In the genomic region with DNA sequence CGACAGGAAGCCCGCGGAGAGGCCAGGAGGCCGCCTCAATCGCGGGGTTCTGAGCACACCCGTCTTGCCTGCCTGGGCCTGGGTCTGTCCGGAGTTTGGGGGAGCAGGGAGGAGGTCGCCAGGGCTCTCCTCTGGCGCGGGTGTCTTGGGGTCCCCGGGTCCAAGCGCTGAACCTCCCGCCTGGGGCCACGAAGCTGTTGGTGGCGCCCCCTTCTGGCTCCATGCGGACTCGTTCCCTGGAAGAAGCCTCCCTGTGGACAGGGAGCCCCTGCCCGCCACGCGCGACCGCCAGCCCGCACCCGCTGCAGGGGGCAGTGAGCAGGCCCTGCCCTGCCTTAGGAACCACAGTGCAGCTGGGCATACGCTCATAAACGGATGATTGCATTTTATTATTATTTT, we compare ENCODE assay signal across 14 cellular contexts. TPM values are rescaled to one million over a fixed set of nuclear protein-coding genes. Genes with fewer than 3 reads are reported as not detected.
DNase-seq lines count a peak whose midpoint lies in the region; ATAC-seq and TF ChIP-seq lines count a peak whose summit lies in the region.
"Had no signal": no experiment of that assay in that cellular context is flagged by ENCODE, and none has a peak within 500 bp of the region (broad histone marks: within the 10 kb centered on the region; RNA-seq: fewer than 3 reads in every experiment).

No MANE protein-coding gene starts in this region.

- H3K4me1 ChIP-seq in endodermal cell (ENCODE audit: control insufficient read depth, insufficient read depth, low read length) (no peaks in the 10 kb centered on the region), psoas muscle (peaks cover 4% of the 10 kb centered on the region)
- H3K4me1 ChIP-seq: A549 had no signal

- no peaks in the 10 kb centered on the region for H3K9me3 Mint-ChIP-seq in activated CD4-positive, alpha-beta T cell treated with anti-CD3 and anti-CD28 coated beads for 36 hours (ENCODE audit: low read depth)
- peaks cover 13% of the 10 kb centered on the region for H3K9me3 Mint-ChIP-seq in endodermal cell
- H3K9me3 Mint-ChIP-seq: nephron; stimulated activated naive CD8-positive, alpha-beta T cell treated with anti-CD3 and anti-CD28 coated beads, Interleukin-15, amount 100 ng/mL, for 72 hours had no signal

- H3K27ac Mint-ChIP-seq in activated CD4-positive, alpha-beta T cell treated with anti-CD3 and anti-CD28 coated beads for 36 hours, result no peak overlapping the region
- H3K27ac Mint-ChIP-seq in endodermal cell, result no peak overlapping the region
- H3K27ac Mint-ChIP-seq: nephron had no signal

- H3K4me1 Mint-ChIP-seq in activated CD4-positive, alpha-beta T cell treated with anti-CD3 and anti-CD28 coated beads for 36 hours, result peaks cover 22% of the 10 kb centered on the region
- H3K4me1 Mint-ChIP-seq in endodermal cell, result no peaks in the 10 kb centered on the region

- H3K9me3 ChIP-seq in endodermal cell (ENCODE audit: control insufficient read depth, low read length), result peaks cover 11% of the 10 kb centered on the region
- H3K9me3 ChIP-seq in psoas muscle, result no peaks in the 10 kb centered on the region
- H3K9me3 ChIP-seq: A549, body of pancreas, esophagus squamous epithelium had no signal

- TF ChIP-seq CTCF in LNCaP clone FGC (IDR thresholded peaks at IDR 0.05; ENCODE audit: control insufficient read depth, extremely low read depth, insufficient read depth) (peak; percentile 21), endodermal cell (conservative IDR thresholded peaks at IDR 0.05) (peak; percentile 58), psoas muscle (IDR thresholded peaks at IDR 0.05) (no peak)

- in situ Hi-C loops in KBM-7 (cut with MboI; ENCODE audit: low pct_unique_long_range_greater_than_20kb, low sequenced_read_pairs), result no loop called here

- intact Hi-C loops in activated CD4-positive, alpha-beta T cell treated with anti-CD3 and anti-CD28 coated beads for 36 hours (cut with DNase I, micrococcal nuclease), result loop anchor here in 1 of 2 experiments (1.0 to 10.0 kb wide), 2 partner anchors 58 to 415 kb away; a partner anchor contains a TSS
- intact Hi-C loops in psoas muscle (cut with DNase I), result loop anchor here in 1 of 2 donors (5.0 kb wide), 1 partner anchor 57 kb away; a partner anchor contains a TSS

- peak; percentile 62 for DNase-seq in activated CD4-positive, alpha-beta T cell treated with anti-CD3 and anti-CD28 coated beads for 36 hours
- DNase-seq in activated CD4-positive, alpha-beta T cell treated with anti-CD3 and anti-CD28 coated beads for 4 hours, result no peak
- DNase-seq in LNCaP clone FGC (ENCODE audit: low read depth) (no peak), endodermal cell (peak; percentile 70), psoas muscle (no peak), KBM-7 (no peak)
- peak; percentile 53 for DNase-seq in stimulated activated CD4-positive, alpha-beta T cell treated with anti-CD3 and anti-CD28 coated beads, Interleukin-15, amount 100 ng/mL, for 24 hours
- DNase-seq: body of pancreas, esophagus squamous epithelium, NCI-H146 had no signal

- H3K27ac ChIP-seq in endodermal cell (ENCODE audit: low read depth, low read length), result no peak overlapping the region
- H3K27ac ChIP-seq in psoas muscle, result no peak overlapping the region
- H3K27ac ChIP-seq: A549, body of pancreas, esophagus squamous epithelium had no signal

- CTCF ChIA-PET in activated CD4-positive, alpha-beta T cell treated with anti-CD3 and anti-CD28 coated beads for 36 hours (lab: Charles Lee), result interaction anchor here (0.6 to 1.4 kb wide), 4 partner anchors 9 to 397 kb away, joined by 3 to 5 read pairs (median 4); no protein-coding TSS in a partner anchor

- POLR2A ChIA-PET in activated CD4-positive, alpha-beta T cell treated with anti-CD3 and anti-CD28 coated beads for 36 hours (lab: Charles Lee), result interaction anchor here (1.0 kb wide), 1 partner anchor 58 kb away, joined by 4 read pairs; a partner anchor contains a TSS

- WGBS in endodermal cell (ENCODE audit: insufficient coverage in 1 of 2, insufficient read length in 1 of 2), 2 experiments, result 91 to 94% methylated on average over 13 to 27 of the region's 27 CpGs
- 84 to 88% (median 85%) methylated on average over 27 of the region's 27 CpGs for WGBS in psoas muscle, 3 donors

- H3K4me3 ChIP-seq in LNCaP clone FGC (ENCODE audit: low read depth, low read length) (no peak overlapping the region), endodermal cell (ENCODE audit: low read length) (no peak overlapping the region), psoas muscle (no peak overlapping the region)
- H3K4me3 ChIP-seq: A549, body of pancreas, esophagus squamous epithelium had no signal

- H3K27me3 ChIP-seq in endodermal cell (ENCODE audit: control insufficient read depth, insufficient read depth, low read length, poor library complexity, severe bottlenecking), result no peaks in the 10 kb centered on the region
- H3K27me3 ChIP-seq in psoas muscle (ENCODE audit: insufficient read depth in 3 of 3, low read length in 2 of 3), result no peaks in the 10 kb centered on the region
- H3K27me3 ChIP-seq: body of pancreas, esophagus squamous epithelium had no signal

- H3K36me3 ChIP-seq in endodermal cell (ENCODE audit: control insufficient read depth, insufficient read depth, low read length), result no peaks in the 10 kb centered on the region
- H3K36me3 ChIP-seq in psoas muscle (ENCODE audit: insufficient read depth in 1 of 2, low read depth in 1 of 2), result no peaks in the 10 kb centered on the region
- H3K36me3 ChIP-seq: esophagus squamous epithelium had no signal

- H3K27me3 Mint-ChIP-seq in activated CD4-positive, alpha-beta T cell treated with anti-CD3 and anti-CD28 coated beads for 36 hours, result no peaks in the 10 kb centered on the region
- no peaks in the 10 kb centered on the region for H3K27me3 Mint-ChIP-seq in endodermal cell (ENCODE audit: insufficient read depth)
- H3K27me3 Mint-ChIP-seq: stimulated activated naive CD8-positive, alpha-beta T cell treated with anti-CD3 and anti-CD28 coated beads, Interleukin-15, amount 100 ng/mL, for 72 hours had no signal

- ATAC-seq in activated CD4-positive, alpha-beta T cell treated with anti-CD3 and anti-CD28 coated beads for 36 hours, result no peak
- ATAC-seq in psoas muscle (no peak), GM21723 (IDR thresholded peaks at IDR 0.05; ENCODE audit: unreplicated experiment) (no peak)
- ATAC-seq: body of pancreas; stimulated activated naive CD8-positive, alpha-beta T cell treated with anti-CD3 and anti-CD28 coated beads, Interleukin-15, amount 100 ng/mL, for 72 hours had no signal

- no peaks in the 10 kb centered on the region for H3K36me3 Mint-ChIP-seq in activated CD4-positive, alpha-beta T cell treated with anti-CD3 and anti-CD28 coated beads for 36 hours (ENCODE audit: low read depth)
- peaks cover 8% of the 10 kb centered on the region for H3K36me3 Mint-ChIP-seq in endodermal cell (ENCODE audit: low read depth)

- no peak overlapping the region for H3K4me3 Mint-ChIP-seq in activated CD4-positive, alpha-beta T cell treated with anti-CD3 and anti-CD28 coated beads for 36 hours
- no peak overlapping the region for H3K4me3 Mint-ChIP-seq in endodermal cell
- H3K4me3 Mint-ChIP-seq: nephron; stimulated activated naive CD8-positive, alpha-beta T cell treated with anti-CD3 and anti-CD28 coated beads, Interleukin-15, amount 100 ng/mL, for 72 hours had no signal

- no peak overlapping the region for H3K9ac ChIP-seq in endodermal cell (ENCODE audit: extremely low read depth, low read length, poor library complexity, severe bottlenecking)

RNA-seq across cellular contexts. Expression of a gene that starts 44.7 kb away (rescaled TPM):
- total RNA-seq in activated CD4-positive, alpha-beta T cell treated with anti-CD3 and anti-CD28 coated beads for 36 hours, result 10 to 100 TPM; 37.9 to 59.3 TPM
- 10 to 100 TPM; 33.8 to 38.6 TPM for total RNA-seq in endodermal cell
- 19.4 TPM for polyA plus RNA-seq in endodermal cell (2013, experiment 1 of 2)
- 30.3 TPM for polyA plus RNA-seq in endodermal cell (2013, experiment 2 of 2)
- total RNA-seq in psoas muscle, result 10 to 100 TPM; 20.5 to 31.9 (median 23.2) TPM
- polyA plus RNA-seq in psoas muscle, result 10 to 100 TPM; 17.9 to 20.1 (median 18.0) TPM

RNA-seq across cellular contexts. Expression of a gene that starts 58.0 kb away (rescaled TPM):
- total RNA-seq in activated CD4-positive, alpha-beta T cell treated with anti-CD3 and anti-CD28 coated beads for 36 hours, result 10 to 100 TPM; 50.8 to 65.0 TPM
- total RNA-seq in endodermal cell, result 10 to 100 TPM; 43.7 to 45.4 TPM
- 39.4 TPM for polyA plus RNA-seq in endodermal cell (2013, experiment 1 of 2)
- 39.3 TPM for polyA plus RNA-seq in endodermal cell (2013, experiment 2 of 2)
- 10 to 100 TPM; 52.9 to 72.6 (median 58.2) TPM for total RNA-seq in psoas muscle
- 10 to 100 TPM; 22.3 to 64.2 (median 37.3) TPM for polyA plus RNA-seq in psoas muscle

Comparison
In these comparisons a context has a peak if more than half of its experiments do, and no peak if none do; other contexts are left out.
1. DNase-seq: peak in activated CD4-positive, alpha-beta T cell treated with anti-CD3 and anti-CD28 coated beads for 36 hours (single experiment), endodermal cell (single experiment) and stimulated activated CD4-positive, alpha-beta T cell treated with anti-CD3 and anti-CD28 coated beads, Interleukin-15, amount 100 ng/mL, for 24 hours (single experiment); none in activated CD4-positive, alpha-beta T cell treated with anti-CD3 and anti-CD28 coated beads for 4 hours (0 of 2), LNCaP clone FGC (single experiment), psoas muscle (0 of 2) and KBM-7 (single experiment).